Comparison of ENCODE assay signal across 33 cellular contexts in the genomic region with DNA sequence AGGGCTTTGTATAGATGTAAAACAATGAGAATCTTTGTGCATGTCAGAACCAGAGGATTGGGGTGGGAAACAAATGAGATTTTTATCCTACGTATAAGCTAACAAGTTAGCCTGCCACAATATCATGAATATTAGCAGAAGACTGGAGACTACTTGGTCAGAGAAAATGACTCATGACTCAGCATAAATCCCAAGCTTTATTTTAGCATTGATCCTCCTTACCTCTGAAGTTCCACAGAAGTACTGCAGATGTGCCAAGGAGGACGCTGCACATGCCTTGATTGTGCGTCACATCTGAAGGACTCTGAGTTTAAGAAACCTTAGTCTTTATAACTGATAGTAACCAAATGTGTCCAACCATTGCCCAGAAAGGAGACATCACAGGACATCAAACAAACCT.
"Had no signal": no experiment of that assay in that cellular context is flagged by ENCODE, and none has a peak within 500 bp of the region (broad histone marks: within the 10 kb centered on the region; RNA-seq: fewer than 3 reads in every experiment).

No MANE protein-coding gene starts in this region.

- H3K27ac Mint-ChIP-seq: activated CD4-positive, alpha-beta memory T cell treated with anti-CD3 and anti-CD28 coated beads, Interleukin-2, amount 10 ng/mL, durations not matched to agents 7 days and 5 days; activated CD8-positive, alpha-beta memory T cell treated with anti-CD3 and anti-CD28 coated beads, Interleukin-2, amount 10 ng/mL, durations not matched to agents 7 days and 5 days; activated naive CD4-positive, alpha-beta T cell treated with anti-CD3 and anti-CD28 coated beads, Interleukin-2, amount 50 U/mL, for 24 hours; activated naive CD8-positive, alpha-beta T cell treated with anti-CD3 and anti-CD28 coated beads, Interleukin-2, amount 10 ng/mL, durations not matched to agents 7 days and 5 days; activated T-cell treated with anti-CD3 and anti-CD28 coated beads, Interleukin-2, amount 50 U/mL, for 72 hours; activated T-helper 17 cell treated with anti-CD3 and anti-CD28 coated beads, Interleukin-2, amount 50 U/mL, for 72 hours had no signal

- H3K4me1 ChIP-seq: ascending aorta, SJCRH30 had no signal

- H3K9me3 ChIP-seq: ascending aorta, SJCRH30 had no signal

- H3K4me2 ChIP-seq: KMS-11 had no signal

- H3K27me3 ChIP-seq: ascending aorta, cardiac muscle cell, SJCRH30 had no signal

- H3K36me3 Mint-ChIP-seq: activated CD8-positive, alpha-beta memory T cell treated with anti-CD3 and anti-CD28 coated beads, Interleukin-2, amount 10 ng/mL, durations not matched to agents 7 days and 5 days; activated naive CD4-positive, alpha-beta T cell treated with anti-CD3 and anti-CD28 coated beads, Interleukin-2, amount 50 U/mL, for 24 hours; activated naive CD8-positive, alpha-beta T cell treated with anti-CD3 and anti-CD28 coated beads, Interleukin-2, amount 10 ng/mL, durations not matched to agents 7 days and 5 days had no signal

- H3K9me3 Mint-ChIP-seq: activated naive CD4-positive, alpha-beta T cell treated with anti-CD3 and anti-CD28 coated beads, Interleukin-2, amount 50 U/mL, for 24 hours; activated naive CD8-positive, alpha-beta T cell treated with anti-CD3 and anti-CD28 coated beads, Interleukin-2, amount 10 ng/mL, durations not matched to agents 7 days and 5 days; activated T-helper 17 cell treated with anti-CD3 and anti-CD28 coated beads, Interleukin-2, amount 50 U/mL, for 72 hours had no signal

- H3K9ac ChIP-seq: KMS-11 had no signal

- ATAC-seq: activated CD8-positive, alpha-beta memory T cell treated with anti-CD3 and anti-CD28 coated beads, Interleukin-2, amount 10 ng/mL, durations not matched to agents 7 days and 5 days; activated T-cell treated with anti-CD3 and anti-CD28 coated beads, Interleukin-2, amount 50 U/mL, for 72 hours; activated T-helper 17 cell treated with anti-CD3 and anti-CD28 coated beads, Interleukin-2, amount 50 U/mL, for 72 hours; Panc1; SK-N-SH treated with all-trans-retinoic acid at 6 μM for 48 hours had no signal

- H3K4me1 Mint-ChIP-seq: activated CD4-positive, alpha-beta memory T cell treated with anti-CD3 and anti-CD28 coated beads, Interleukin-2, amount 10 ng/mL, durations not matched to agents 7 days and 5 days; activated CD8-positive, alpha-beta memory T cell treated with anti-CD3 and anti-CD28 coated beads, Interleukin-2, amount 10 ng/mL, durations not matched to agents 7 days and 5 days; activated naive CD4-positive, alpha-beta T cell treated with anti-CD3 and anti-CD28 coated beads, Interleukin-2, amount 50 U/mL, for 24 hours; activated naive CD8-positive, alpha-beta T cell treated with anti-CD3 and anti-CD28 coated beads, Interleukin-2, amount 10 ng/mL, durations not matched to agents 7 days and 5 days; activated T-helper 17 cell treated with anti-CD3 and anti-CD28 coated beads, Interleukin-2, amount 50 U/mL, for 72 hours had no signal

- H3K4me3 Mint-ChIP-seq: activated CD4-positive, alpha-beta memory T cell treated with anti-CD3 and anti-CD28 coated beads, Interleukin-2, amount 10 ng/mL, durations not matched to agents 7 days and 5 days; activated CD8-positive, alpha-beta memory T cell treated with anti-CD3 and anti-CD28 coated beads, Interleukin-2, amount 10 ng/mL, durations not matched to agents 7 days and 5 days; activated naive CD4-positive, alpha-beta T cell treated with anti-CD3 and anti-CD28 coated beads, Interleukin-2, amount 50 U/mL, for 24 hours; activated naive CD8-positive, alpha-beta T cell treated with anti-CD3 and anti-CD28 coated beads, Interleukin-2, amount 10 ng/mL, durations not matched to agents 7 days and 5 days; activated T-cell treated with anti-CD3 and anti-CD28 coated beads, Interleukin-2, amount 50 U/mL, for 72 hours; activated T-helper 17 cell treated with anti-CD3 and anti-CD28 coated beads, Interleukin-2, amount 50 U/mL, for 72 hours had no signal

- H3K36me3 ChIP-seq: ascending aorta, cardiac muscle cell, SJCRH30, WERI-Rb-1 had no signal

- H3K27me3 Mint-ChIP-seq: activated CD4-positive, alpha-beta memory T cell treated with anti-CD3 and anti-CD28 coated beads, Interleukin-2, amount 10 ng/mL, durations not matched to agents 7 days and 5 days; activated CD8-positive, alpha-beta memory T cell treated with anti-CD3 and anti-CD28 coated beads, Interleukin-2, amount 10 ng/mL, durations not matched to agents 7 days and 5 days; activated naive CD4-positive, alpha-beta T cell treated with anti-CD3 and anti-CD28 coated beads, Interleukin-2, amount 50 U/mL, for 24 hours; activated naive CD8-positive, alpha-beta T cell treated with anti-CD3 and anti-CD28 coated beads, Interleukin-2, amount 10 ng/mL, durations not matched to agents 7 days and 5 days; activated T-helper 17 cell treated with anti-CD3 and anti-CD28 coated beads, Interleukin-2, amount 50 U/mL, for 72 hours had no signal

- H3K27ac ChIP-seq: ascending aorta, cardiac muscle cell, KMS-11, SJCRH30, WERI-Rb-1 had no signal

- DNase-seq: activated CD4-positive, alpha-beta memory T cell treated with anti-CD3 and anti-CD28 coated beads, Interleukin-2, amount 10 ng/mL, durations not matched to agents 7 days and 5 days; activated CD4-positive, alpha-beta T cell treated with anti-CD3 and anti-CD28 coated beads for 1 hour; activated CD4-positive, alpha-beta T cell treated with anti-CD3 and anti-CD28 coated beads for 48 hours; activated CD4-positive, CD25-positive, alpha-beta regulatory T cell; activated CD8-positive, alpha-beta memory T cell treated with anti-CD3 and anti-CD28 coated beads for 24 hours; activated CD8-positive, alpha-beta memory T cell treated with anti-CD3 and anti-CD28 coated beads, Interleukin-2, amount 10 ng/mL, durations not matched to agents 7 days and 5 days; activated CD8-positive, alpha-beta memory T cell treated with anti-CD3 and anti-CD28 coated beads, Interleukin-2, amount 50 U/mL, for 48 hours; activated gamma-delta T cell; activated naive CD4-positive, alpha-beta T cell treated with Interleukin-2 at 50 U/mL for 16 hours; activated naive CD8-positive, alpha-beta T cell treated with anti-CD3 and anti-CD28 coated beads, Interleukin-2, amount 10 ng/mL, durations not matched to agents 7 days and 5 days; activated T-cell treated with anti-CD3 and anti-CD28 coated beads, Interleukin-2, amount 50 U/mL, for 72 hours; amygdala; MM.1S; NCI-H1092 treated with DMSO at 0.1 percent for 48 hours; NCI-H1417; NCI-H146; NCI-H187; NCI-H2029 treated with DMSO at 0.1 percent for 48 hours; NCI-H2171 treated with DMSO at 0.1 percent for 48 hours; NCI-H2227 treated with DMSO at 0.1 percent for 48 hours; NCI-H446 treated with DMSO at 0.1 percent for 48 hours; NCI-H524 treated with DMSO at 0.1 percent for 48 hours; SHP77; SJCRH30; T1000; WERI-Rb-1 had no signal

- H3K4me3 ChIP-seq: ascending aorta, cardiac muscle cell, SJCRH30 had no signal
